ENCODE assay signal across 9 cellular contexts in the genomic region with DNA sequence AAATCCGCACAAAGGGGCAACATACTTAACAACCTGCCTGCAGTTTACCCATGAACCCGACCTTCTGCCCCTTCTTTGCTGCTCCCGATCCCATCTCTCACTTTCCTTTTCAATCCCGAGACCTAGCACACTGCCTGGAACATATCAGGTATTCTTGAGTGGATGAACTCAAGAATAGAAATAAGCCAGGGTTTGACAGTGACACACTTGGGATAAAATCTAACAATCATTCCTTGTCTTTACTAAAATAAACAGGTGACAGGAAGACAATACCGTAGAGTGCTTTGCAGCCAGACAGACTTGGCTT. TPM values are rescaled to one million over a fixed set of nuclear protein-coding genes. Genes with fewer than 3 reads are reported as not detected.
DNase-seq lines count a peak whose midpoint lies in the region; ATAC-seq and TF ChIP-seq lines count a peak whose summit lies in the region.
"Had no signal": no experiment of that assay in that cellular context is flagged by ENCODE, and none has a peak within 500 bp of the region (broad histone marks: within the 10 kb centered on the region; RNA-seq: fewer than 3 reads in every experiment).

No MANE protein-coding gene starts in this region.

- TF ChIP-seq CTCF in left lung (IDR thresholded peaks at IDR 0.05), result no peak
- no peak for TF ChIP-seq CTCF in GM10266 (IDR thresholded peaks at IDR 0.05; ENCODE audit: control insufficient read depth, insufficient read depth, low read depth, missing control alignments)

- H3K27ac Mint-ChIP-seq in activated CD4-positive, alpha-beta T cell treated with anti-CD3 and anti-CD28 coated beads, Interleukin-2, amount 10 ng/mL, durations not matched to agents 7 days and 5 days, result peak overlapping the region; percentile 89
- H3K27ac Mint-ChIP-seq in activated naive CD8-positive, alpha-beta T cell treated with anti-CD3 and anti-CD28 coated beads, Interleukin-2, amount 50 U/mL, for 24 hours, result peak overlapping the region; percentile 99

- H3K36me3 ChIP-seq in left lung (peaks cover 0 to 24% of the 10 kb centered on the region in 2 donors), thymus (ENCODE audit: control insufficient read depth, insufficient read depth) (peaks cover 19% of the 10 kb centered on the region)

- H3K9me3 Mint-ChIP-seq in activated CD4-positive, alpha-beta T cell treated with anti-CD3 and anti-CD28 coated beads, Interleukin-2, amount 10 ng/mL, durations not matched to agents 7 days and 5 days, result no peaks in the 10 kb centered on the region
- H3K9me3 Mint-ChIP-seq in activated naive CD8-positive, alpha-beta T cell treated with anti-CD3 and anti-CD28 coated beads, Interleukin-2, amount 50 U/mL, for 24 hours, result no peaks in the 10 kb centered on the region

- POLR2A ChIA-PET in activated CD4-positive, alpha-beta T cell treated with anti-CD3 and anti-CD28 coated beads, Interleukin-2, amount 10 ng/mL, durations not matched to agents 7 days and 5 days (lab: Charles Lee), result interaction anchor here (0.7 kb wide), 2 partner anchors 45 to 192 kb away, joined by 3 to 9 read pairs; no protein-coding TSS in a partner anchor

- no peak for ATAC-seq in activated naive CD8-positive, alpha-beta T cell treated with anti-CD3 and anti-CD28 coated beads, Interleukin-2, amount 50 U/mL, for 24 hours
- no peak for ATAC-seq in left lung

- CTCF ChIA-PET in activated CD4-positive, alpha-beta T cell treated with anti-CD3 and anti-CD28 coated beads, Interleukin-2, amount 10 ng/mL, durations not matched to agents 7 days and 5 days (lab: Charles Lee), result interaction anchor here (0.9 to 1.2 kb wide), 2 partner anchors 15 kb away, joined by 3 to 4 read pairs; no protein-coding TSS in a partner anchor

- H3K4me1 Mint-ChIP-seq in activated CD4-positive, alpha-beta T cell treated with anti-CD3 and anti-CD28 coated beads, Interleukin-2, amount 10 ng/mL, durations not matched to agents 7 days and 5 days, result peaks cover 40% of the 10 kb centered on the region
- H3K4me1 Mint-ChIP-seq in activated naive CD8-positive, alpha-beta T cell treated with anti-CD3 and anti-CD28 coated beads, Interleukin-2, amount 50 U/mL, for 24 hours, result peaks cover 34% of the 10 kb centered on the region

- peak overlapping the region; percentile 79 for H3K4me3 ChIP-seq in left lung
- H3K4me3 ChIP-seq in thymus (ENCODE audit: low read length), result peak overlapping the region; percentile 89

- no peaks in the 10 kb centered on the region for H3K27me3 Mint-ChIP-seq in activated CD4-positive, alpha-beta T cell treated with anti-CD3 and anti-CD28 coated beads, Interleukin-2, amount 10 ng/mL, durations not matched to agents 7 days and 5 days
- H3K27me3 Mint-ChIP-seq in activated naive CD8-positive, alpha-beta T cell treated with anti-CD3 and anti-CD28 coated beads, Interleukin-2, amount 50 U/mL, for 24 hours, result peaks cover 2% of the 10 kb centered on the region

- H3K27ac ChIP-seq in left lung, result peak overlapping the region in 1 of 2 donors; percentile 98
- H3K27ac ChIP-seq in thymus (ENCODE audit: low read depth), result peak overlapping the region; percentile 46
- no peak overlapping the region for H3K27ac ChIP-seq in substantia nigra (ENCODE audit: low read depth, low read length, poor library complexity, severe bottlenecking)

- WGBS in thymus, result 24% methylated on average over 5 of the region's 5 CpGs

- peaks cover 18 to 36% of the 10 kb centered on the region in 2 donors for H3K4me1 ChIP-seq in left lung
- H3K4me1 ChIP-seq in thymus (ENCODE audit: control insufficient read depth, insufficient read depth, low read length), result peaks cover 12% of the 10 kb centered on the region

- H3K27me3 ChIP-seq in left lung (no peaks in the 10 kb centered on the region), thymus (ENCODE audit: control insufficient read depth, insufficient read depth) (no peaks in the 10 kb centered on the region)

- H3K4me3 Mint-ChIP-seq in activated CD4-positive, alpha-beta T cell treated with anti-CD3 and anti-CD28 coated beads, Interleukin-2, amount 10 ng/mL, durations not matched to agents 7 days and 5 days, result peak overlapping the region; percentile 100
- H3K4me3 Mint-ChIP-seq in activated naive CD8-positive, alpha-beta T cell treated with anti-CD3 and anti-CD28 coated beads, Interleukin-2, amount 50 U/mL, for 24 hours, result peak overlapping the region; percentile 97

- intact Hi-C loops in left lung (cut with DNase I), result no loop called here

- no peaks in the 10 kb centered on the region for H3K9me3 ChIP-seq in left lung
- no peaks in the 10 kb centered on the region for H3K9me3 ChIP-seq in thymus (ENCODE audit: control insufficient read depth)

- no peak for DNase-seq in activated CD4-positive, alpha-beta T cell treated with anti-CD3 and anti-CD28 coated beads, Interleukin-2, amount 10 ng/mL, durations not matched to agents 7 days and 5 days
- no peak for DNase-seq in activated CD4-positive, alpha-beta T cell treated with anti-CD3 and anti-CD28 coated beads, Interleukin-2, amount 50 U/mL, for 1 hour
- no peak for DNase-seq in activated naive CD8-positive, alpha-beta T cell treated with anti-CD3 and anti-CD28 coated beads, Interleukin-2, amount 50 U/mL, for 24 hours
- DNase-seq in left lung (no peak), substantia nigra (lab: John Stamatoyannopoulos, UW) (no peak), GM10266 (ENCODE audit: extremely low spot score) (no peak), NCI-H2227 treated with DMSO at 0.1 percent for 48 hours (lab: John Stamatoyannopoulos, UW) (no peak)

- peaks cover 15% of the 10 kb centered on the region for H3K36me3 Mint-ChIP-seq in activated CD4-positive, alpha-beta T cell treated with anti-CD3 and anti-CD28 coated beads, Interleukin-2, amount 10 ng/mL, durations not matched to agents 7 days and 5 days (ENCODE audit: low read depth)
- H3K36me3 Mint-ChIP-seq in activated naive CD8-positive, alpha-beta T cell treated with anti-CD3 and anti-CD28 coated beads, Interleukin-2, amount 50 U/mL, for 24 hours (ENCODE audit: low read depth), result peaks cover 32% of the 10 kb centered on the region

RNA-seq across cellular contexts. Expression of a gene that starts 1.0 kb away (rescaled TPM):
- 100 to 1,000 TPM in 1 of 2 experiments, 10 to 100 TPM in 1; 93.1 to 114 TPM for total RNA-seq in activated CD4-positive, alpha-beta T cell treated with anti-CD3 and anti-CD28 coated beads, Interleukin-2, amount 10 ng/mL, durations not matched to agents 7 days and 5 days
- 10 to 100 TPM; 41.7 to 72.9 TPM for total RNA-seq in left lung
- 130 TPM for polyA plus RNA-seq in thymus

RNA-seq across cellular contexts. Expression of a gene that starts 1.7 kb away (rescaled TPM):
- total RNA-seq in activated CD4-positive, alpha-beta T cell treated with anti-CD3 and anti-CD28 coated beads, Interleukin-2, amount 10 ng/mL, durations not matched to agents 7 days and 5 days, result 10 to 100 TPM; 59.5 to 65.7 TPM
- total RNA-seq in left lung, result 10 to 100 TPM in 1 of 2 donors, 1 to 10 TPM in 1; 6.5 to 11.8 TPM
- polyA plus RNA-seq in thymus, result 5.1 TPM

RNA-seq across cellular contexts. Expression of a gene that starts 30.5 kb away (rescaled TPM):
- 10 to 100 TPM; 33.3 to 34.0 TPM for total RNA-seq in activated CD4-positive, alpha-beta T cell treated with anti-CD3 and anti-CD28 coated beads, Interleukin-2, amount 10 ng/mL, durations not matched to agents 7 days and 5 days
- 10 to 100 TPM; 30.1 to 31.8 TPM for total RNA-seq in left lung
- 43.4 TPM for polyA plus RNA-seq in thymus

RNA-seq across cellular contexts. Expression of a gene that starts 45.7 kb away (rescaled TPM):
- 10 to 100 TPM; 19.7 to 19.9 TPM for total RNA-seq in activated CD4-positive, alpha-beta T cell treated with anti-CD3 and anti-CD28 coated beads, Interleukin-2, amount 10 ng/mL, durations not matched to agents 7 days and 5 days
- total RNA-seq in left lung, result 10 to 100 TPM; 21.9 to 24.9 TPM
- 50.6 TPM for polyA plus RNA-seq in thymus

RNA-seq across cellular contexts. Expression of a gene that starts 46.2 kb away (rescaled TPM):
- under 1 TPM; 0.25 to 0.40 TPM for total RNA-seq in activated CD4-positive, alpha-beta T cell treated with anti-CD3 and anti-CD28 coated beads, Interleukin-2, amount 10 ng/mL, durations not matched to agents 7 days and 5 days
- 10 to 100 TPM; 86.9 to 89.7 TPM for total RNA-seq in left lung
- polyA plus RNA-seq in thymus, result 112 TPM
- total RNA-seq: HT1080 had no signal

Comparison
In these comparisons a context has a peak if more than half of its experiments do, and no peak if none do; other contexts are left out.
1. RNA of a gene that starts 1.7 kb away (total RNA-seq): 59.5 to 65.7 TPM in activated CD4-positive, alpha-beta T cell treated with anti-CD3 and anti-CD28 coated beads, Interleukin-2, amount 10 ng/mL, durations not matched to agents 7 days and 5 days; 6.5 to 11.8 TPM in left lung; every median in the first group is over 4 times any median in the second.